10 cellular contexts compared by ENCODE assay signal in the genomic region with DNA sequence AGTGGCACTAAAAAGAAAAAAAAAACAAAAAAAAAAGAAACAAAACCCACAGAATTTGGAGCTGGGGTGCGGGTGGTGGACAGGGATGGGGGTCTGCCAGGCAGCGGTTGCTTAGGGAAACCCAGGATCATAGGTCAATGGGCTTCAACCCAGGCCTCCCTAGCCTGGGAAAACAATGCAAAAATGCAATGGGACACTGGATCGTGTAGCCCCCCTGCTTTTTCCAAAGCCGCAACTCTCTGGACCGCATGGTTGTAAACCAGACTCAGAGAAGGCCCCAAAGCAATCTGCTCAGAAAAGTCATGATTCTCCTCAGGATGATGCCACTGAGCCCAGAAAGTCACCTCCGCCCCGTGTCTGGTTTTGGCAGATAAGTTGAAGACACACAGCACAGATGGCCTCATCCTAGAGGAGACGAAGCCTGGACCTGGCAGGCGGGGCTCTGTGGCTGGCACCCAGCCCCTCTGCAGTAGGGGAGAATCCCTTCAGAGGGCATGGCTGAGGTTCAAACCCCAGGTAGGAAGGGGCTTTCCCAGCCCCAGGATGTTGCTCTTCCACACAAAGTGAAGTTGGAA. TPM values are rescaled to one million over a fixed set of nuclear protein-coding genes. Genes with fewer than 3 reads are reported as not detected.
DNase-seq lines count a peak whose midpoint lies in the region; ATAC-seq and TF ChIP-seq lines count a peak whose summit lies in the region.
"Had no signal": no experiment of that assay in that cellular context is flagged by ENCODE, and none has a peak within 500 bp of the region (broad histone marks: within the 10 kb centered on the region; RNA-seq: fewer than 3 reads in every experiment).

No MANE protein-coding gene starts in this region.

- no peak overlapping the region for H2AFZ ChIP-seq in KMS-11 (ENCODE audit: low read depth)

- no peaks in the 10 kb centered on the region for H3K9me3 Mint-ChIP-seq in chondrocyte (ENCODE audit: low read depth)
- H3K9me3 Mint-ChIP-seq: activated naive CD4-positive, alpha-beta T cell treated with anti-CD3 and anti-CD28 coated beads, Interleukin-2, amount 50 U/mL, for 72 hours had no signal

- no peaks in the 10 kb centered on the region for H3K27me3 Mint-ChIP-seq in chondrocyte (ENCODE audit: low read depth)

- H3K27me3 ChIP-seq in KMS-11 (ENCODE audit: insufficient read depth, low read depth) = peaks cover 97% of the 10 kb centered on the region
- peaks cover 16 to 100% of the 10 kb centered on the region in 2 donors for H3K27me3 ChIP-seq in tibial nerve
- peaks cover 100% of the 10 kb centered on the region for H3K27me3 ChIP-seq in gastroesophageal sphincter

- no peak overlapping the region for H3K9ac ChIP-seq in KMS-11

- TF ChIP-seq EP300 in tibial nerve (IDR thresholded peaks at IDR 0.05) (no peak), gastroesophageal sphincter (IDR thresholded peaks at IDR 0.05) (no peak)

- H3K4me3 ChIP-seq in KMS-11 (IDR thresholded peaks at IDR 0.05; ENCODE audit: insufficient read depth, low read depth, low read length) (peak overlapping the region; percentile 3), skeletal muscle cell (ENCODE audit: low read depth, low read length) (peak overlapping the region; percentile 58), tibial nerve (no peak overlapping the region), gastroesophageal sphincter (no peak overlapping the region)

- peak overlapping the region; percentile 100 for H3K27ac Mint-ChIP-seq in chondrocyte (ENCODE audit: unreplicated experiment)
- H3K27ac Mint-ChIP-seq: activated naive CD4-positive, alpha-beta T cell treated with anti-CD3 and anti-CD28 coated beads, Interleukin-2, amount 50 U/mL, for 72 hours had no signal

- H3K79me2 ChIP-seq in KMS-11 (ENCODE audit: insufficient read depth, low read depth) = no peaks in the 10 kb centered on the region

- H3K36me3 ChIP-seq in KMS-11 (ENCODE audit: insufficient read depth) (no peaks in the 10 kb centered on the region), tibial nerve (no peaks in the 10 kb centered on the region), gastroesophageal sphincter (no peaks in the 10 kb centered on the region)
- H3K36me3 ChIP-seq: esophagus squamous epithelium had no signal

- no peaks in the 10 kb centered on the region for H4K20me1 ChIP-seq in KMS-11 (ENCODE audit: insufficient read depth)

- TF ChIP-seq CTCF in KMS-11 (conservative IDR thresholded peaks at IDR 0.05; ENCODE audit: low read depth, low read length) (no peak), chondrocyte (IDR thresholded peaks at IDR 0.05) (no peak), tibial nerve (IDR thresholded peaks at IDR 0.05) (no peak), gastroesophageal sphincter (IDR thresholded peaks at IDR 0.05) (no peak)

- no peak overlapping the region for H3K27ac ChIP-seq in KMS-11
- H3K27ac ChIP-seq in tibial nerve = peak overlapping the region in 2 of 4 donors; percentile 13 to 64
- H3K27ac ChIP-seq in gastroesophageal sphincter = no peak overlapping the region
- H3K27ac ChIP-seq: esophagus squamous epithelium had no signal

- TF ChIP-seq POLR2A in tibial nerve (IDR thresholded peaks at IDR 0.05) (no peak), gastroesophageal sphincter (IDR thresholded peaks at IDR 0.05) (no peak)

- H3K9me3 ChIP-seq in tibial nerve = no peaks in the 10 kb centered on the region
- no peaks in the 10 kb centered on the region for H3K9me3 ChIP-seq in gastroesophageal sphincter
- H3K9me3 ChIP-seq: esophagus squamous epithelium had no signal

- H3K36me3 Mint-ChIP-seq in chondrocyte (ENCODE audit: low read depth) = peaks cover 7% of the 10 kb centered on the region

- 71 to 74% methylated on average over 9 of the region's 9 CpGs for WGBS in tibial nerve, 2 donors
- 31% methylated on average over 5 of the region's 9 CpGs; no CpG with 5 or more reads in 1 of the 2 donors for WGBS in gastroesophageal sphincter (ENCODE audit: low coverage in 1 of 2), 2 donors

- H3K4me2 ChIP-seq in KMS-11 = peak overlapping the region; percentile 79; the same call in 1 of the 2 replicates

- peak overlapping the region; percentile 81 for H3K4me3 Mint-ChIP-seq in chondrocyte (ENCODE audit: unreplicated experiment)

- peaks cover 43% of the 10 kb centered on the region for H3K4me1 ChIP-seq in KMS-11 (ENCODE audit: low read depth, poor library complexity, severe bottlenecking)
- H3K4me1 ChIP-seq in tibial nerve = peaks cover 0 to 94% (median 74%) of the 10 kb centered on the region in 4 donors
- H3K4me1 ChIP-seq in gastroesophageal sphincter = peaks cover 0 to 89% (median 73%) of the 10 kb centered on the region in 3 donors

- DNase-seq in activated effector memory CD4-positive, alpha-beta T cell treated with anti-CD3 and anti-CD28 coated beads, Interleukin-2, amount 50 U/mL, for 16 hours = peak; percentile 64
- no peak for DNase-seq in activated effector memory CD4-positive, alpha-beta T cell treated with Interleukin-2 at 50 U/mL for 16 hours
- DNase-seq in chondrocyte (ENCODE audit: low spot score) (no peak), skeletal muscle cell (ENCODE audit: low read depth) (no peak), left lobe of liver (ENCODE audit: low spot score) (no peak), tibial nerve (ENCODE audit: low spot score in 2 of 2) (no peak)
- DNase-seq: esophagus squamous epithelium had no signal

- ATAC-seq in left lobe of liver (no peak), gastroesophageal sphincter (no peak)

- H3K4me1 Mint-ChIP-seq in chondrocyte (ENCODE audit: low read depth) = peaks cover 67% of the 10 kb centered on the region

RNA-seq across cellular contexts. Expression of a gene that starts 5.1 kb away (rescaled TPM):
- 5.2 to 29.1 TPM (median 5.7 TPM) in 3 replicates for total RNA-seq in chondrocyte
- total RNA-seq in left lobe of liver = not detected
- not detected for total RNA-seq in tibial nerve
- total RNA-seq in gastroesophageal sphincter = not detected
- total RNA-seq: activated naive CD4-positive, alpha-beta T cell treated with anti-CD3 and anti-CD28 coated beads, Interleukin-2, amount 50 U/mL, for 72 hours; esophagus squamous epithelium had no signal

RNA-seq across cellular contexts. Expression of a gene that starts 12.3 kb away (rescaled TPM):
- total RNA-seq in chondrocyte (6.7 to 34.2 TPM (median 7.1 TPM) in 3 replicates), left lobe of liver (not detected), tibial nerve (under 1 TPM in 1 of 4 donors, not detected in 3; 0.44 TPM), gastroesophageal sphincter (under 1 TPM in 1 of 4 donors, not detected in 3; 0.40 TPM)
- total RNA-seq: activated naive CD4-positive, alpha-beta T cell treated with anti-CD3 and anti-CD28 coated beads, Interleukin-2, amount 50 U/mL, for 72 hours; esophagus squamous epithelium had no signal

Comparison
In these comparisons a context has a peak if more than half of its experiments do, and no peak if none do; other contexts are left out.
1. H3K4me3 ChIP-seq: peak in KMS-11 (single experiment) and skeletal muscle cell (single experiment); none in tibial nerve (0 of 4) and gastroesophageal sphincter (0 of 2).